In genomic region chr7:43170571-43170970, GRCh38 we compare ENCODE assay signal across 21 cellular contexts. TPM values are rescaled to one million over a fixed set of nuclear protein-coding genes. Genes with fewer than 3 reads are reported as not detected.
"Had no signal": no experiment of that assay in that cellular context is flagged by ENCODE, and none has a peak within 500 bp of the region (broad histone marks: within the 10 kb centered on the region; RNA-seq: fewer than 3 reads in every experiment).

No MANE protein-coding gene starts in this region.

- H3K4me3 ChIP-seq: coronary artery, heart right ventricle, left lung, lung, upper lobe of right lung had no signal

- H3K27ac ChIP-seq: coronary artery, heart right ventricle, left lung, upper lobe of right lung had no signal

- ATAC-seq: activated CD4-positive, CD25-positive, alpha-beta regulatory T cell treated with anti-CD3 and anti-CD28 coated beads, Interleukin-2, amount 50 U/mL, for 24 hours; activated T-cell treated with anti-CD3 and anti-CD28 coated beads, Interleukin-2, amount 50 U/mL, for 72 hours; heart right ventricle; left lung; stimulated activated naive CD8-positive, alpha-beta T cell treated with anti-CD3 and anti-CD28 coated beads, Interleukin-15, Interleukin-2, amounts not matched to agents 100 U/mL and 50 U/mL, for 24 hours; upper lobe of right lung had no signal

- H3K36me3 ChIP-seq: heart right ventricle, left lung, upper lobe of right lung had no signal

- DNase-seq: activated CD4-positive, alpha-beta memory T cell treated with anti-CD3 and anti-CD28 coated beads, Interleukin-2, amount 10 ng/mL, durations not matched to agents 7 days and 5 days; activated CD4-positive, alpha-beta T cell treated with anti-CD3 and anti-CD28 coated beads, Interleukin-2, amount 10 ng/mL, durations not matched to agents 24 days and 14 days; activated effector memory CD4-positive, alpha-beta T cell treated with Interleukin-2 at 50 U/mL for 16 hours; activated naive CD4-positive, alpha-beta T cell treated with anti-CD3 and anti-CD28 coated beads for 36 hours; activated naive CD8-positive, alpha-beta T cell treated with anti-CD3 and anti-CD28 coated beads, Interleukin-2, amount 10 ng/mL, durations not matched to agents 7 days and 5 days; activated T-cell treated with anti-CD3 and anti-CD28 coated beads, Interleukin-2, amount 50 U/mL, for 72 hours; amniotic stem cell; cerebellar nuclear complex; heart right ventricle; islet precursor cell; left lung; nephron progenitor cell; occipital lobe; posterior cingulate gyrus; stimulated activated CD4-positive, alpha-beta T cell treated with anti-CD3 and anti-CD28 coated beads, Interleukin-2, amount 100 ng/mL, for 48 hours; stimulated activated naive CD8-positive, alpha-beta T cell treated with anti-CD3 and anti-CD28 coated beads, Interleukin-15, Interleukin-2, amounts not matched to agents 100 U/mL and 50 U/mL, for 24 hours; T-helper 2 cell; upper lobe of right lung had no signal

- H3K4me1 ChIP-seq: heart right ventricle, left lung, upper lobe of right lung had no signal

- H3K27me3 ChIP-seq: upper lobe of right lung had no signal

RNA-seq across cellular contexts. Expression of gene HECW1, which starts 58.1 kb away (rescaled TPM):
- total RNA-seq: activated CD4-positive, alpha-beta memory T cell treated with anti-CD3 and anti-CD28 coated beads, Interleukin-2, amount 10 ng/mL, durations not matched to agents 7 days and 5 days; activated CD4-positive, alpha-beta T cell treated with anti-CD3 and anti-CD28 coated beads, Interleukin-2, amount 10 ng/mL, durations not matched to agents 24 days and 14 days; activated naive CD4-positive, alpha-beta T cell treated with anti-CD3 and anti-CD28 coated beads for 36 hours; activated naive CD8-positive, alpha-beta T cell treated with anti-CD3 and anti-CD28 coated beads, Interleukin-2, amount 10 ng/mL, durations not matched to agents 7 days and 5 days; activated T-cell treated with anti-CD3 and anti-CD28 coated beads, Interleukin-2, amount 50 U/mL, for 72 hours had no signal
